1 cellular context compared by ENCODE assay signal in the genomic region with DNA sequence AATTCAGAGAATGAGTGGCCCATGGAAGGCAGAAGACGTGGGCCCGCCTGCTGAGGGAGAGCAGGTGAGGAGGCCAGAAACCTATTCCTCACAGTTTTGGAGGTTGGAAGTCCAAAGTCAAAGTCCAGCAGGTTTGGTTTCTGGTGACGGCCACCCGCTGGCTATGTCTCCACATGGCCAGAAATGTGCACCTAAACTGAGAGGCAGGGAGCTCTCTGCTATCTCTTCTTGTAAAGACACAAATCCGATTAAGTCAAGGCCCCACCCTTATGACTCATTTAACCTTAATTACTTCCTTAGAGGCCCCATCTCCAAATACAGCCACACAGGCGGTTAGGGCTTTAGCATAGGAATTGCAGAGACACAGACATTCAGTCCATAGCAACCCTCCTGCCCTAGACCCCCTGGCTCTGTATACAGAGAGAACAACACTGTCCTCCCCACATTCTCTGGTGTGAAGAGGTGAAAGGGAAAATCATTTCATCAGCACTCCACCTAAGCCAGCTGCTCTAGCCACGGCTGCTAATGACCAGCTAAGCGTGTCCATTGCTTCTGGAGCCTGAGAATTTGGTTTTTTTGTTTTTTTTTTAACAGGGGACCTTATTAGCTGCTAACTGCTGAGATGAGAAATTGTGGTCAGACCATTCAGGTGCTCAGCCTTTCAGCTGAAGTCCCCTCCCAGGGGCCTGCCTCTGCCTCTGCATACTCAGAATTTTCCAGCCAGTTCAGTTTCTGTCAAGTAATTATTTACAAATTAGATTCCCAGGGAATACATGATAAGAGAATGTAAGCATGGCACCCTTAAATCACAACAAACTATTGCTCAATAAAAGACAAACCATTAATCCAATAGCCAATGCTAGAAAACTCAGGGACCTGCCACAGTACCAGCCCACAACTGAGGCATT.
TF ChIP-seq lines count a peak whose summit lies in the region.

No MANE protein-coding gene starts in this region.

TF ChIP-seq in GM12878, 131 proteins besides CTCF, POLR2A, EP300 and RAD21 (continued from another document and continues in another):
- TF ChIP-seq, protein P1, sequence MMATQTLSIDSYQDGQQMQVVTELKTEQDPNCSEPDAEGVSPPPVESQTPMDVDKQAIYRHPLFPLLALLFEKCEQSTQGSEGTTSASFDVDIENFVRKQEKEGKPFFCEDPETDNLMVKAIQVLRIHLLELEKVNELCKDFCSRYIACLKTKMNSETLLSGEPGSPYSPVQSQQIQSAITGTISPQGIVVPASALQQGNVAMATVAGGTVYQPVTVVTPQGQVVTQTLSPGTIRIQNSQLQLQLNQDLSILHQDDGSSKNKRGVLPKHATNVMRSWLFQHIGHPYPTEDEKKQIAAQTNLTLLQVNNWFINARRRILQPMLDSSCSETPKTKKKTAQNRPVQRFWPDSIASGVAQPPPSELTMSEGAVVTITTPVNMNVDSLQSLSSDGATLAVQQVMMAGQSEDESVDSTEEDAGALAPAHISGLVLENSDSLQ (IDR thresholded peaks at IDR 0.05): no peak
- no peak for TF ChIP-seq ZNF207 (IDR thresholded peaks at IDR 0.05; ENCODE audit: borderline replicate concordance)
- TF ChIP-seq TAF1 (IDR thresholded peaks at IDR 0.05; ENCODE audit: borderline replicate concordance, low read depth, low read length): 0 out of 2 replicates have a peak, but pooled peaks have one; percentile 8
- TF ChIP-seq IKZF2 (IDR thresholded peaks at IDR 0.05): peak; percentile 90
- TF ChIP-seq PAX5 (IDR thresholded peaks at IDR 0.05; ENCODE audit: borderline replicate concordance, low read depth, low read length): peak; percentile 100
- peak; percentile 98 for TF ChIP-seq MEF2B (IDR thresholded peaks at IDR 0.05; ENCODE audit: partially characterized antibody, poor library complexity, severe bottlenecking)
- 0 out of 2 replicates have a peak, but pooled peaks have one; percentile 9 for TF ChIP-seq HSF1 (IDR thresholded peaks at IDR 0.05; ENCODE audit: low read depth, low read length)
- no peak for TF ChIP-seq SIX5 (IDR thresholded peaks at IDR 0.05; ENCODE audit: low read depth, low read length, severe bottlenecking)
- 0 out of 2 replicates have a peak, but pooled peaks have one; percentile 51 for TF ChIP-seq CHD2 (IDR thresholded peaks at IDR 0.05; ENCODE audit: borderline replicate concordance, low read depth, low read length)
- no peak for TF ChIP-seq POU2F2 (IDR thresholded peaks at IDR 0.05; ENCODE audit: borderline replicate concordance, low read depth, low read length)
- TF ChIP-seq, protein P2, sequence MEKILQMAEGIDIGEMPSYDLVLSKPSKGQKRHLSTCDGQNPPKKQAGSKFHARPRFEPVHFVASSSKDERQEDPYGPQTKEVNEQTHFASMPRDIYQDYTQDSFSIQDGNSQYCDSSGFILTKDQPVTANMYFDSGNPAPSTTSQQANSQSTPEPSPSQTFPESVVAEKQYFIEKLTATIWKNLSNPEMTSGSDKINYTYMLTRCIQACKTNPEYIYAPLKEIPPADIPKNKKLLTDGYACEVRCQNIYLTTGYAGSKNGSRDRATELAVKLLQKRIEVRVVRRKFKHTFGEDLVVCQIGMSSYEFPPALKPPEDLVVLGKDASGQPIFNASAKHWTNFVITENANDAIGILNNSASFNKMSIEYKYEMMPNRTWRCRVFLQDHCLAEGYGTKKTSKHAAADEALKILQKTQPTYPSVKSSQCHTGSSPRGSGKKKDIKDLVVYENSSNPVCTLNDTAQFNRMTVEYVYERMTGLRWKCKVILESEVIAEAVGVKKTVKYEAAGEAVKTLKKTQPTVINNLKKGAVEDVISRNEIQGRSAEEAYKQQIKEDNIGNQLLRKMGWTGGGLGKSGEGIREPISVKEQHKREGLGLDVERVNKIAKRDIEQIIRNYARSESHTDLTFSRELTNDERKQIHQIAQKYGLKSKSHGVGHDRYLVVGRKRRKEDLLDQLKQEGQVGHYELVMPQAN (conservative IDR thresholded peaks at IDR 0.05): 0 out of 2 replicates have a peak, but pooled peaks have one; percentile 31
- TF ChIP-seq RUNX3 (IDR thresholded peaks at IDR 0.05; ENCODE audit: low read length): peak; percentile 94
- TF ChIP-seq, protein P3, sequence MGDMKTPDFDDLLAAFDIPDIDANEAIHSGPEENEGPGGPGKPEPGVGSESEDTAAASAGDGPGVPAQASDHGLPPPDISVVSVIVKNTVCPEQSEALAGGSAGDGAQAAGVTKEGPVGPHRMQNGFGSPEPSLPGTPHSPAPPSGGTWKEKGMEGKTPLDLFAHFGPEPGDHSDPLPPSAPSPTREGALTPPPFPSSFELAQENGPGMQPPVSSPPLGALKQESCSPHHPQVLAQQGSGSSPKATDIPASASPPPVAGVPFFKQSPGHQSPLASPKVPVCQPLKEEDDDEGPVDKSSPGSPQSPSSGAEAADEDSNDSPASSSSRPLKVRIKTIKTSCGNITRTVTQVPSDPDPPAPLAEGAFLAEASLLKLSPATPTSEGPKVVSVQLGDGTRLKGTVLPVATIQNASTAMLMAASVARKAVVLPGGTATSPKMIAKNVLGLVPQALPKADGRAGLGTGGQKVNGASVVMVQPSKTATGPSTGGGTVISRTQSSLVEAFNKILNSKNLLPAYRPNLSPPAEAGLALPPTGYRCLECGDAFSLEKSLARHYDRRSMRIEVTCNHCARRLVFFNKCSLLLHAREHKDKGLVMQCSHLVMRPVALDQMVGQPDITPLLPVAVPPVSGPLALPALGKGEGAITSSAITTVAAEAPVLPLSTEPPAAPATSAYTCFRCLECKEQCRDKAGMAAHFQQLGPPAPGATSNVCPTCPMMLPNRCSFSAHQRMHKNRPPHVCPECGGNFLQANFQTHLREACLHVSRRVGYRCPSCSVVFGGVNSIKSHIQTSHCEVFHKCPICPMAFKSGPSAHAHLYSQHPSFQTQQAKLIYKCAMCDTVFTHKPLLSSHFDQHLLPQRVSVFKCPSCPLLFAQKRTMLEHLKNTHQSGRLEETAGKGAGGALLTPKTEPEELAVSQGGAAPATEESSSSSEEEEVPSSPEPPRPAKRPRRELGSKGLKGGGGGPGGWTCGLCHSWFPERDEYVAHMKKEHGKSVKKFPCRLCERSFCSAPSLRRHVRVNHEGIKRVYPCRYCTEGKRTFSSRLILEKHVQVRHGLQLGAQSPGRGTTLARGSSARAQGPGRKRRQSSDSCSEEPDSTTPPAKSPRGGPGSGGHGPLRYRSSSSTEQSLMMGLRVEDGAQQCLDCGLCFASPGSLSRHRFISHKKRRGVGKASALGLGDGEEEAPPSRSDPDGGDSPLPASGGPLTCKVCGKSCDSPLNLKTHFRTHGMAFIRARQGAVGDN (IDR thresholded peaks at IDR 0.05): peak; percentile 83
- TF ChIP-seq TCF3 (IDR thresholded peaks at IDR 0.05; ENCODE audit: borderline replicate concordance, insufficient read depth, low read depth, low read length): peak; percentile 90
- no peak for TF ChIP-seq NRF1 (conservative IDR thresholded peaks at IDR 0.05; ENCODE audit: low read depth, low read length)
- no peak for TF ChIP-seq IRF3 (IDR thresholded peaks at IDR 0.05)
- no peak for TF ChIP-seq HDAC6 (IDR thresholded peaks at IDR 0.05; ENCODE audit: unreplicated experiment)
- TF ChIP-seq HDAC2 (IDR thresholded peaks at IDR 0.05): no peak
- TF ChIP-seq CEBPB (IDR thresholded peaks at IDR 0.05; ENCODE audit: borderline replicate concordance in 1 of 2, low read depth in 2 of 2, low read length in 2 of 2): peak in 1 of 2 experiments; percentile 75; a peak in 1 of 4 replicates
- TF ChIP-seq YBX1 (IDR thresholded peaks at IDR 0.05): peak; percentile 90; the same call in 1 of the 2 replicates
- peak; percentile 86 for TF ChIP-seq DPF2 (IDR thresholded peaks at IDR 0.05)
- TF ChIP-seq, protein P4, sequence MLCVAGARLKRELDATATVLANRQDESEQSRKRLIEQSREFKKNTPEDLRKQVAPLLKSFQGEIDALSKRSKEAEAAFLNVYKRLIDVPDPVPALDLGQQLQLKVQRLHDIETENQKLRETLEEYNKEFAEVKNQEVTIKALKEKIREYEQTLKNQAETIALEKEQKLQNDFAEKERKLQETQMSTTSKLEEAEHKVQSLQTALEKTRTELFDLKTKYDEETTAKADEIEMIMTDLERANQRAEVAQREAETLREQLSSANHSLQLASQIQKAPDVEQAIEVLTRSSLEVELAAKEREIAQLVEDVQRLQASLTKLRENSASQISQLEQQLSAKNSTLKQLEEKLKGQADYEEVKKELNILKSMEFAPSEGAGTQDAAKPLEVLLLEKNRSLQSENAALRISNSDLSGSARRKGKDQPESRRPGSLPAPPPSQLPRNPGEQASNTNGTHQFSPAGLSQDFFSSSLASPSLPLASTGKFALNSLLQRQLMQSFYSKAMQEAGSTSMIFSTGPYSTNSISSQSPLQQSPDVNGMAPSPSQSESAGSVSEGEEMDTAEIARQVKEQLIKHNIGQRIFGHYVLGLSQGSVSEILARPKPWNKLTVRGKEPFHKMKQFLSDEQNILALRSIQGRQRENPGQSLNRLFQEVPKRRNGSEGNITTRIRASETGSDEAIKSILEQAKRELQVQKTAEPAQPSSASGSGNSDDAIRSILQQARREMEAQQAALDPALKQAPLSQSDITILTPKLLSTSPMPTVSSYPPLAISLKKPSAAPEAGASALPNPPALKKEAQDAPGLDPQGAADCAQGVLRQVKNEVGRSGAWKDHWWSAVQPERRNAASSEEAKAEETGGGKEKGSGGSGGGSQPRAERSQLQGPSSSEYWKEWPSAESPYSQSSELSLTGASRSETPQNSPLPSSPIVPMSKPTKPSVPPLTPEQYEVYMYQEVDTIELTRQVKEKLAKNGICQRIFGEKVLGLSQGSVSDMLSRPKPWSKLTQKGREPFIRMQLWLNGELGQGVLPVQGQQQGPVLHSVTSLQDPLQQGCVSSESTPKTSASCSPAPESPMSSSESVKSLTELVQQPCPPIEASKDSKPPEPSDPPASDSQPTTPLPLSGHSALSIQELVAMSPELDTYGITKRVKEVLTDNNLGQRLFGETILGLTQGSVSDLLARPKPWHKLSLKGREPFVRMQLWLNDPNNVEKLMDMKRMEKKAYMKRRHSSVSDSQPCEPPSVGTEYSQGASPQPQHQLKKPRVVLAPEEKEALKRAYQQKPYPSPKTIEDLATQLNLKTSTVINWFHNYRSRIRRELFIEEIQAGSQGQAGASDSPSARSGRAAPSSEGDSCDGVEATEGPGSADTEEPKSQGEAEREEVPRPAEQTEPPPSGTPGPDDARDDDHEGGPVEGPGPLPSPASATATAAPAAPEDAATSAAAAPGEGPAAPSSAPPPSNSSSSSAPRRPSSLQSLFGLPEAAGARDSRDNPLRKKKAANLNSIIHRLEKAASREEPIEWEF (IDR thresholded peaks at IDR 0.05; ENCODE audit: insufficient replicate concordance, low read depth, low read length): peak; percentile 98
- TF ChIP-seq MAX (IDR thresholded peaks at IDR 0.05; ENCODE audit: low read depth, low read length): no peak
- TF ChIP-seq SP1 (IDR thresholded peaks at IDR 0.05; ENCODE audit: low read depth, low read length): no peak
- TF ChIP-seq SREBF1 (IDR thresholded peaks at IDR 0.05; ENCODE audit: low read length): peak; percentile 35; the same call in 1 of the 2 replicates
- TF ChIP-seq GATAD2B (conservative IDR thresholded peaks at IDR 0.05; ENCODE audit: low read depth): peak; percentile 88
- no peak for TF ChIP-seq ZZZ3 (IDR thresholded peaks at IDR 0.05; ENCODE audit: control insufficient read depth, insufficient read length, low read depth)
- TF ChIP-seq, protein P5, sequence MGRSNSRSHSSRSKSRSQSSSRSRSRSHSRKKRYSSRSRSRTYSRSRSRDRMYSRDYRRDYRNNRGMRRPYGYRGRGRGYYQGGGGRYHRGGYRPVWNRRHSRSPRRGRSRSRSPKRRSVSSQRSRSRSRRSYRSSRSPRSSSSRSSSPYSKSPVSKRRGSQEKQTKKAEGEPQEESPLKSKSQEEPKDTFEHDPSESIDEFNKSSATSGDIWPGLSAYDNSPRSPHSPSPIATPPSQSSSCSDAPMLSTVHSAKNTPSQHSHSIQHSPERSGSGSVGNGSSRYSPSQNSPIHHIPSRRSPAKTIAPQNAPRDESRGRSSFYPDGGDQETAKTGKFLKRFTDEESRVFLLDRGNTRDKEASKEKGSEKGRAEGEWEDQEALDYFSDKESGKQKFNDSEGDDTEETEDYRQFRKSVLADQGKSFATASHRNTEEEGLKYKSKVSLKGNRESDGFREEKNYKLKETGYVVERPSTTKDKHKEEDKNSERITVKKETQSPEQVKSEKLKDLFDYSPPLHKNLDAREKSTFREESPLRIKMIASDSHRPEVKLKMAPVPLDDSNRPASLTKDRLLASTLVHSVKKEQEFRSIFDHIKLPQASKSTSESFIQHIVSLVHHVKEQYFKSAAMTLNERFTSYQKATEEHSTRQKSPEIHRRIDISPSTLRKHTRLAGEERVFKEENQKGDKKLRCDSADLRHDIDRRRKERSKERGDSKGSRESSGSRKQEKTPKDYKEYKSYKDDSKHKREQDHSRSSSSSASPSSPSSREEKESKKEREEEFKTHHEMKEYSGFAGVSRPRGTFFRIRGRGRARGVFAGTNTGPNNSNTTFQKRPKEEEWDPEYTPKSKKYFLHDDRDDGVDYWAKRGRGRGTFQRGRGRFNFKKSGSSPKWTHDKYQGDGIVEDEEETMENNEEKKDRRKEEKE (IDR thresholded peaks at IDR 0.05): no peak
- peak; percentile 92 for TF ChIP-seq NFIC (IDR thresholded peaks at IDR 0.05; ENCODE audit: low read depth, low read length)
- TF ChIP-seq IRF5 (IDR thresholded peaks at IDR 0.05; ENCODE audit: borderline replicate concordance): no peak
- 0 out of 2 replicates have a peak, but pooled peaks have one; percentile 38 for TF ChIP-seq WRNIP1 (IDR thresholded peaks at IDR 0.05; ENCODE audit: borderline replicate concordance, low read depth, low read length)
